14 cellular contexts compared by ENCODE assay signal in the genomic region with DNA sequence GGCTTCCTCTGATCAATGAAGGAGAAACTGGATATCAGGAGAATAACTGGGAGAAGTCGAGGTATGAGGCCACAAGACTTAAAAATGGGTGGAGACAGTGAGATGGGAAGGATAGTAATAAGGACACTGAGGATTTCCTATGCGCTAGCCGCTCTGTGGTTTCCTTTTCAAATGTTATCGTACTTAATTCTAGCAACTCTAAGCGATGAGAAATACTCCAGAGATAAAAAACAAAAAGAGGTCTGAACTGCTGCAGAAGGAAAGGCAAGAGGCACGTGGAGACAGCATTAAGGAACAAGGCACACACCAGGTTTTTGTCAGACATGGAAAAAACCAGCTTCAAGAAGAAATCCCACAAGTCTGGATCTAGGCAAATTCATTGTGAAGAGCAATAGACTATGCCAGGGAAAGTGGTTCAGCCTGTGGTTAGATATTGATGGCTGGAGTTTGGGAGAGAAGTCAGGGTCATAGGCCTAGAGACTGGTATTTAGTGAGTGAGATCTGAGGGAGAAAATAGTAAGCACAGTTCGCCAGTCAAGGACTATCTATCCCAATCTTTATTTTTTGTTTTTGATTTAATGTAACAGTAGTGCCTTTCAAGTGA. TPM values are rescaled to one million over a fixed set of nuclear protein-coding genes. Genes with fewer than 3 reads are reported as not detected.
DNase-seq lines count a peak whose midpoint lies in the region; ATAC-seq, FAIRE-seq and TF ChIP-seq lines count a peak whose summit lies in the region.
"Had no signal": no experiment of that assay in that cellular context is flagged by ENCODE, and none has a peak within 500 bp of the region (broad histone marks: within the 10 kb centered on the region; RNA-seq: fewer than 3 reads in every experiment).

No MANE protein-coding gene starts in this region.

- TF ChIP-seq POLR2A in esophagus squamous epithelium (IDR thresholded peaks at IDR 0.05) = no peak

- ATAC-seq in stimulated activated effector memory CD8-positive, alpha-beta T cell treated with anti-CD3 and anti-CD28 coated beads, Interleukin-12 subunit alpha, Interleukin-12 subunit beta, amount 100 ng/mL, for 72 hours = no peak

- WGBS in esophagus squamous epithelium, 2 donors = 59 to 61% methylated on average over 7 of the region's 7 CpGs
- 75 to 80% (median 77%) methylated on average over 7 of the region's 7 CpGs for WGBS in small intestine, 3 donors

- H3K4me3 ChIP-seq in esophagus squamous epithelium (no peak overlapping the region), small intestine (ENCODE audit: low read depth in 1 of 2, low read length in 2 of 2) (no peak overlapping the region)

- H3K27ac ChIP-seq in esophagus squamous epithelium = peak overlapping the region; percentile 76 to 87 (median 84)
- H3K27ac ChIP-seq in substantia nigra (ENCODE audit: low read depth, low read length, poor library complexity, severe bottlenecking) = no peak overlapping the region
- peak overlapping the region in 1 of 2 donors; percentile 1 for H3K27ac ChIP-seq in small intestine (ENCODE audit: low read depth in 1 of 2, low read length in 1 of 2)
- H3K27ac ChIP-seq: RWPE1, WERI-Rb-1 had no signal

- no peak for TF ChIP-seq CTCF in esophagus squamous epithelium (IDR thresholded peaks at IDR 0.05)

- intact Hi-C loops in esophagus squamous epithelium (cut with DNase I) = no loop called here

- H3K27ac Mint-ChIP-seq in stimulated activated effector memory CD8-positive, alpha-beta T cell treated with anti-CD3 and anti-CD28 coated beads, Interleukin-12 subunit alpha, Interleukin-12 subunit beta, amount 100 ng/mL, for 72 hours = no peak overlapping the region
- H3K27ac Mint-ChIP-seq: CD4-positive, alpha-beta memory T cell; nephron had no signal

- H3K9me3 Mint-ChIP-seq in stimulated activated effector memory CD8-positive, alpha-beta T cell treated with anti-CD3 and anti-CD28 coated beads, Interleukin-12 subunit alpha, Interleukin-12 subunit beta, amount 100 ng/mL, for 72 hours = no peaks in the 10 kb centered on the region
- H3K9me3 Mint-ChIP-seq: CD4-positive, alpha-beta memory T cell; nephron had no signal

- DNase-seq in CMK (ENCODE audit: low read depth) (peak; percentile 12), RPMI7951 (ENCODE audit: low read depth) (peak; percentile 68), esophagus squamous epithelium (lab: John Stamatoyannopoulos, UW) (no peak), renal cortical epithelial cell (ENCODE audit: low read depth) (peak; percentile 58), substantia nigra (lab: John Stamatoyannopoulos, UW) (no peak), small intestine (no peak)
- DNase-seq in stimulated activated effector memory CD8-positive, alpha-beta T cell treated with anti-CD3 and anti-CD28 coated beads, Interleukin-12 subunit alpha, Interleukin-12 subunit beta, amount 100 ng/mL, for 72 hours (ENCODE audit: low spot score in 2 of 2) = no peak
- DNase-seq in activated CD8-positive, alpha-beta memory T cell treated with anti-CD3 and anti-CD28 coated beads for 24 hours = no peak
- DNase-seq: CD4-positive, alpha-beta memory T cell; stimulated activated CD4-positive, alpha-beta T cell treated with anti-CD3 and anti-CD28 coated beads, Interleukin-15, amount 100 ng/mL, for 24 hours; WERI-Rb-1 had no signal

- H3K4me3 Mint-ChIP-seq in stimulated activated effector memory CD8-positive, alpha-beta T cell treated with anti-CD3 and anti-CD28 coated beads, Interleukin-12 subunit alpha, Interleukin-12 subunit beta, amount 100 ng/mL, for 72 hours = no peak overlapping the region
- H3K4me3 Mint-ChIP-seq: CD4-positive, alpha-beta memory T cell; nephron had no signal

- H3K27me3 ChIP-seq in esophagus squamous epithelium (no peaks in the 10 kb centered on the region), small intestine (ENCODE audit: control insufficient read depth in 2 of 2, insufficient read depth in 2 of 2, low read length in 2 of 2) (no peaks in the 10 kb centered on the region)

- FAIRE-seq in small intestine (lab: Jason Lieb, UNC) = no peak

- H3K9me3 ChIP-seq in esophagus squamous epithelium (no peaks in the 10 kb centered on the region), small intestine (ENCODE audit: control insufficient read depth, low read depth) (no peaks in the 10 kb centered on the region)

- H3K36me3 ChIP-seq in esophagus squamous epithelium (peaks cover 0 to 19% (median 0%) of the 10 kb centered on the region in 3 donors), small intestine (ENCODE audit: control insufficient read depth in 2 of 2, insufficient read depth in 2 of 2, low read length in 2 of 2) (no peaks in the 10 kb centered on the region)
- H3K36me3 ChIP-seq: WERI-Rb-1 had no signal

- H3K4me1 Mint-ChIP-seq in stimulated activated effector memory CD8-positive, alpha-beta T cell treated with anti-CD3 and anti-CD28 coated beads, Interleukin-12 subunit alpha, Interleukin-12 subunit beta, amount 100 ng/mL, for 72 hours = no peaks in the 10 kb centered on the region
- H3K4me1 Mint-ChIP-seq: CD4-positive, alpha-beta memory T cell; nephron had no signal

- peaks cover 0 to 58% (median 21%) of the 10 kb centered on the region in 3 donors for H3K4me1 ChIP-seq in esophagus squamous epithelium
- H3K4me1 ChIP-seq in small intestine (ENCODE audit: control insufficient read depth in 2 of 2, insufficient read depth in 1 of 2, low read depth in 1 of 2, low read length in 1 of 2) = peaks cover 0 to 4% of the 10 kb centered on the region in 2 donors

- H3K36me3 Mint-ChIP-seq in stimulated activated effector memory CD8-positive, alpha-beta T cell treated with anti-CD3 and anti-CD28 coated beads, Interleukin-12 subunit alpha, Interleukin-12 subunit beta, amount 100 ng/mL, for 72 hours = no peaks in the 10 kb centered on the region
- H3K36me3 Mint-ChIP-seq: CD4-positive, alpha-beta memory T cell had no signal

RNA-seq across cellular contexts. Expression of gene CLCA2, which starts 5.3 kb away (rescaled TPM):
- total RNA-seq in RPMI7951 (2014; rRNA removed; shearing (Covaris generic)) = 0.29 and 0.36 TPM in 2 replicates
- total RNA-seq in esophagus squamous epithelium = 100 to 1,000 TPM; 113 to 422 (median 258) TPM
- total RNA-seq in renal cortical epithelial cell = 0.17 and 0.85 TPM in 2 replicates
- polyA plus RNA-seq in small intestine = 1 to 10 TPM in 1 of 3 donors, under 1 TPM in 2; 0.37 to 4.7 (median 0.81) TPM
- total RNA-seq: CD4-positive, alpha-beta memory T cell; NCI-H460 had no signal
- polyA plus RNA-seq: CD4-positive, alpha-beta memory T cell had no signal

RNA-seq across cellular contexts. Expression of gene ODF2L, which starts 33.1 kb away (rescaled TPM):
- total RNA-seq in RPMI7951 (2014; rRNA removed; shearing (Covaris generic)) = 40.2 and 44.8 TPM in 2 replicates
- total RNA-seq in esophagus squamous epithelium (10 to 100 TPM; 20.9 to 37.1 (median 26.2) TPM), renal cortical epithelial cell (24.7 and 49.0 TPM in 2 replicates)
- 10 to 100 TPM in 1 of 3 donors, 1 to 10 TPM in 2; 4.1 to 17.6 (median 6.9) TPM for polyA plus RNA-seq in small intestine

RNA-seq across cellular contexts. Expression of gene CLCA1, which starts 39.5 kb away (rescaled TPM):
- not detected in 2 replicates for total RNA-seq in RPMI7951 (2014; rRNA removed; shearing (Covaris generic))
- total RNA-seq in esophagus squamous epithelium (not detected), renal cortical epithelial cell (not detected in 2 replicates)
- polyA plus RNA-seq in small intestine = 100 to 1,000 TPM in 2 of 3 donors, 10 to 100 TPM in 1; 90.2 to 302 (median 176) TPM
- total RNA-seq: CD4-positive, alpha-beta memory T cell; NCI-H460 had no signal
- polyA plus RNA-seq: CD4-positive, alpha-beta memory T cell had no signal

Comparison
In these comparisons a context has a peak if more than half of its experiments do, and no peak if none do; other contexts are left out.
1. DNase-seq: peak in CMK (single experiment), RPMI7951 (single experiment) and renal cortical epithelial cell (single experiment); none in esophagus squamous epithelium (single experiment), substantia nigra (0 of 49), stimulated activated effector memory CD8-positive, alpha-beta T cell treated with anti-CD3 and anti-CD28 coated beads, Interleukin-12 subunit alpha, Interleukin-12 subunit beta, amount 100 ng/mL, for 72 hours (0 of 2), activated CD8-positive, alpha-beta memory T cell treated with anti-CD3 and anti-CD28 coated beads for 24 hours (single experiment) and small intestine (single experiment).
2. RNA of gene CLCA2, which starts 5.3 kb away (total RNA-seq): 113 to 422 TPM in esophagus squamous epithelium; 0.17 to 0.85 TPM in renal cortical epithelial cell and 0.29 to 0.36 TPM in RPMI7951; every median in the first group is over 10 times any median in the second.